In the genomic region with DNA sequence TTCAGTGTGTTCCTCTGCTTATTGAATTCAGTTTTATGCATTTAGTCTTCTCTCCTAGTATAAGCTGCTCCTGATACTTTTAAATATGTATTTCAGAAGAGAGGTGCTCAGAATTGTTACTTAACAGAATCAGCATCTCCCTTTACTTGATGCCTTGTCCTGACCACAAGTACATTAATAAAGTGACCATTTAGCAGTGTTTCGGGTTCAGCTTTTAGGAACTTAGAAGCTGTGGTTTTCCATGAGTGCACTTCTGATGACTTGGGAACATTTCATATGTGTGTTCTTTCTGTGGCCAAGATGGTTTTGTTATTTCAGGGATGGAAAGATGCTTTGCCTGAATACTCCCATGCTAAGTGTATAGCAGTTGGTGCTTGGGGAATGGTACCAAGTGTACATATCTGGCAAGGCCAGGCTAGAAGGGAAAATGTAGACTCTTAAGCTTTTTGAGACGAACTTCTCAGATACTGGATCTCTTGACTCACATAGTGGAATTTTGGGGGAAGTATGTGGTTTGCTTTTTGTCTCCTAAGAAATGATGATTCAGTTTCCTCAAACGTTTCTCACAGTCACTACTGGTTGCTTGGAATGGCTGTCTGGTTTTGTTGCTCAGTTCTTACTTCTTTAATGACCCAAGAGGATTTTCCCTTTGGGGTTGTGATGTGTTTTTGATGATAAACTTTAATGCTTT, we compare ENCODE assay signal across 10 cellular contexts.
DNase-seq lines count a peak whose midpoint lies in the region; ATAC-seq lines count a peak whose summit lies in the region.
"Had no signal": no experiment of that assay in that cellular context is flagged by ENCODE, and none has a peak within 500 bp of the region (broad histone marks: within the 10 kb centered on the region; RNA-seq: fewer than 3 reads in every experiment).

No MANE protein-coding gene starts in this region.

- peak overlapping the region; percentile 53 for H3K4me3 Mint-ChIP-seq in activated naive CD8-positive, alpha-beta T cell treated with anti-CD3 and anti-CD28 coated beads, Interleukin-2, amount 50 U/mL, for 24 hours

- ATAC-seq in HG02610 (IDR thresholded peaks at IDR 0.05; ENCODE audit: unreplicated experiment) (peak; percentile 51), GM18907 (IDR thresholded peaks at IDR 0.05; ENCODE audit: unreplicated experiment) (no peak), HG03432 (IDR thresholded peaks at IDR 0.05; ENCODE audit: unreplicated experiment) (no peak)
- peak; percentile 84 for ATAC-seq in activated naive CD8-positive, alpha-beta T cell treated with anti-CD3 and anti-CD28 coated beads, Interleukin-2, amount 50 U/mL, for 24 hours

- H3K27me3 Mint-ChIP-seq in activated naive CD8-positive, alpha-beta T cell treated with anti-CD3 and anti-CD28 coated beads, Interleukin-2, amount 50 U/mL, for 24 hours = no peaks in the 10 kb centered on the region

- peak; percentile 62 for DNase-seq in AG08396 (ENCODE audit: low spot score)
- DNase-seq in activated naive CD8-positive, alpha-beta T cell treated with anti-CD3 and anti-CD28 coated beads, Interleukin-2, amount 50 U/mL, for 24 hours = no peak
- DNase-seq in kidney glomerular epithelial cell (lab: John Stamatoyannopoulos, UW) = peak; percentile 80
- DNase-seq in DMS153 (lab: John Stamatoyannopoulos, UW) = no peak
- no peak for DNase-seq in activated CD8-positive, alpha-beta memory T cell treated with anti-CD3 and anti-CD28 coated beads, Interleukin-2, amount 50 U/mL, for 4 hours
- DNase-seq: Karpas-422, mesendoderm had no signal

- H3K36me3 Mint-ChIP-seq in activated naive CD8-positive, alpha-beta T cell treated with anti-CD3 and anti-CD28 coated beads, Interleukin-2, amount 50 U/mL, for 24 hours (ENCODE audit: low read depth) = peaks cover 68% of the 10 kb centered on the region

- H3K9me3 Mint-ChIP-seq in activated naive CD8-positive, alpha-beta T cell treated with anti-CD3 and anti-CD28 coated beads, Interleukin-2, amount 50 U/mL, for 24 hours = peaks cover 8% of the 10 kb centered on the region

- H3K4me1 Mint-ChIP-seq in activated naive CD8-positive, alpha-beta T cell treated with anti-CD3 and anti-CD28 coated beads, Interleukin-2, amount 50 U/mL, for 24 hours = peaks cover 87% of the 10 kb centered on the region

- peak overlapping the region; percentile 87 for H3K27ac Mint-ChIP-seq in activated naive CD8-positive, alpha-beta T cell treated with anti-CD3 and anti-CD28 coated beads, Interleukin-2, amount 50 U/mL, for 24 hours

Comparison
In these comparisons a context has a peak if more than half of its experiments do, and no peak if none do; other contexts are left out.
1. DNase-seq: peak in AG08396 (single experiment) and kidney glomerular epithelial cell (single experiment); none in activated naive CD8-positive, alpha-beta T cell treated with anti-CD3 and anti-CD28 coated beads, Interleukin-2, amount 50 U/mL, for 24 hours (single experiment), DMS153 (single experiment) and activated CD8-positive, alpha-beta memory T cell treated with anti-CD3 and anti-CD28 coated beads, Interleukin-2, amount 50 U/mL, for 4 hours (single experiment).
2. ATAC-seq: peak in HG02610 (single experiment) and activated naive CD8-positive, alpha-beta T cell treated with anti-CD3 and anti-CD28 coated beads, Interleukin-2, amount 50 U/mL, for 24 hours (single experiment); none in GM18907 (single experiment) and HG03432 (single experiment).